Comparison of ENCODE assay signal across 10 cellular contexts in the genomic region with DNA sequence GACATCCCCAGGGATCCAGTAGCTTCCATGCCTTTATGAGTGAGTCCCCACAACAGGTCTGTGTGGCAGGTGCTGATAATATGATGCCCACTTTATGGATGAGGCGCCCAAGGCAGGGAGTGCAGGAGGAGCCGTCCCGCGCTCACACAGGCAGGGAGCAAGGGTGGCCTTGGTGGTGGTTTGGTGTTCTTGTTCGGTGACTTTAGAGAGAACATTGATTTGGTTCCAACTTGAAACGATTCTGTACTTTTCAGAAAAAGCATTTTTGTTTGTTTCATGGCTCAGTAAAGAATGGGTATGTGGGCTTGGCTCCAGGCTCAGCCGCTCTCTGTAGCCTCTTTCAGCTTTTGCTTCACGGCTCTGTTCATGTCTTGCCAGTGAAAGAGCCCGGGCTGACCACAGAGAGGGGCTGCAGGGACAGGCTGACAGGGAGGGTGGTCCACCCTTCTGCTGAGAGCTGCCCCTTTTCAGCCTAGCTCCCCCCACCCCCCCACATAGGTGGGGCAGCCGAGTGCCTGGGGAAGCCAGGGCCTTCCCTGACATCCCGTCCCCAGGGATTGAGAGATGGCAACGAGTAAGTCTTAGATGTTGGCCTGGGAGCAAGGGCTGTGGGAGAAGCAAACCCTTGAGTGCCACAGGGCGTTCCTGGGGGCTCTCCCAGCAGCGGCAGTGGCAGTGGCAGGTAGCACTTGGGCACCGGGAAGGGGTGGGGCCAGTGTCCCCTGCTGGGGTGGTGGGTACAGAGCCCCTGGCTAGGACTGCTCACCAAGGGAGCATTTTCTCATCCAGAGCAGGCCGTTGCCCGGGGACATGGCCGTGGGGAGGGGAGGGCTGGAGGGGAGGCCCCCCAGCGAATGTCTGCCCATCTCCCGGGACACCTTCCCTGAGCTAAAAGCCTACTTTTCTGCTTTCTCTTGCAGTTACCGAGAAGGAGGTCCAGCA. TPM values are rescaled to one million over a fixed set of nuclear protein-coding genes. Genes with fewer than 3 reads are reported as not detected.
A peak's percentile ranks its signal among the peaks of the same experiment; 100 is the strongest.
DNase-seq lines count a peak whose midpoint lies in the region; ATAC-seq and TF ChIP-seq lines count a peak whose summit lies in the region.
"Had no signal": no experiment of that assay in that cellular context is flagged by ENCODE, and none has a peak within 500 bp of the region (broad histone marks: within the 10 kb centered on the region; RNA-seq: fewer than 3 reads in every experiment).

No MANE protein-coding gene starts in this region.

- peaks cover 50% of the 10 kb centered on the region for H3K79me2 ChIP-seq in HCT116 (ENCODE audit: insufficient read depth, low read length)

- no peak overlapping the region for H3K4me3 Mint-ChIP-seq in type B pancreatic cell
- H3K4me3 Mint-ChIP-seq: activated naive CD8-positive, alpha-beta T cell treated with anti-CD3 and anti-CD28 coated beads, Interleukin-2, amount 50 U/mL, for 24 hours; CD8-positive, alpha-beta T cell had no signal

- H3K36me3 Mint-ChIP-seq in type B pancreatic cell, result no peaks in the 10 kb centered on the region
- H3K36me3 Mint-ChIP-seq: CD8-positive, alpha-beta T cell had no signal

- H3K27me3 Mint-ChIP-seq in type B pancreatic cell, result no peaks in the 10 kb centered on the region
- H3K27me3 Mint-ChIP-seq: activated naive CD8-positive, alpha-beta T cell treated with anti-CD3 and anti-CD28 coated beads, Interleukin-2, amount 50 U/mL, for 24 hours had no signal

- no peak overlapping the region for H3K27ac Mint-ChIP-seq in type B pancreatic cell
- H3K27ac Mint-ChIP-seq: activated naive CD8-positive, alpha-beta T cell treated with anti-CD3 and anti-CD28 coated beads, Interleukin-2, amount 50 U/mL, for 24 hours; CD8-positive, alpha-beta T cell had no signal

- TF ChIP-seq POLR2A in HCT116 (IDR thresholded peaks at IDR 0.05; ENCODE audit: borderline replicate concordance, extremely low read depth, insufficient read depth, insufficient read length), result no peak
- TF ChIP-seq POLR2A in suprapubic skin (IDR thresholded peaks at IDR 0.05), result no peak

- CTCF ChIA-PET in HCT116 (lab: Charles Lee), result no interaction called here

- in situ Hi-C loops in astrocyte of the spinal cord (cut with HindIII; ENCODE audit: low sequenced_read_pairs), result no loop called here

- H3K36me3 ChIP-seq in HCT116 (ENCODE audit: control insufficient read depth in 1 of 2, insufficient read depth in 2 of 2, low read length in 2 of 2) (no peaks in the 10 kb centered on the region), suprapubic skin (no peaks in the 10 kb centered on the region), aorta (ENCODE audit: control insufficient read depth in 1 of 2, insufficient read depth in 2 of 2, low read length in 1 of 2) (no peaks in the 10 kb centered on the region)

- POLR2A ChIA-PET in HCT116 (lab: Charles Lee), result no interaction called here

- RAD21 ChIA-PET in HCT116 (lab: Charles Lee; ENCODE audit: low non-redundant PET in 1 of 2, low total read pairs in 2 of 2, uncharacterized antibody in 2 of 2, unreplicated experiment in 2 of 2), result no interaction called here

- H3K4me3 ChIP-seq in HCT116 (replicated peaks in 1 of 2; ENCODE audit: low read depth in 1 of 2, low read length in 2 of 2), result no peak overlapping the region
- H3K4me3 ChIP-seq in astrocyte of the spinal cord (ENCODE audit: low read depth, low read length), result no peak overlapping the region
- H3K4me3 ChIP-seq in suprapubic skin, result no peak overlapping the region
- no peak overlapping the region for H3K4me3 ChIP-seq in aorta (ENCODE audit: low read length in 2 of 2)

- intact Hi-C loops in HCT116 (cut with micrococcal nuclease), result no loop called here
- intact Hi-C loops in aorta (cut with DNase I), result no loop called here

- ATAC-seq in HCT116 (peak; percentile 14; the same call in 1 of the 2 replicates), HG02763 (IDR thresholded peaks at IDR 0.05; ENCODE audit: unreplicated experiment) (no peak), aorta (ENCODE audit: low FRiP score) (no peak)
- ATAC-seq: activated naive CD8-positive, alpha-beta T cell treated with anti-CD3 and anti-CD28 coated beads, Interleukin-2, amount 50 U/mL, for 24 hours; CD8-positive, alpha-beta T cell had no signal

- no peak for TF ChIP-seq EP300 in suprapubic skin (IDR thresholded peaks at IDR 0.05)

- no peak overlapping the region for H3K27ac ChIP-seq in HCT116 (ENCODE audit: low read depth, low read length)
- H3K27ac ChIP-seq in suprapubic skin, result peak overlapping the region; percentile 37
- peak overlapping the region in 1 of 2 donors; percentile 20 for H3K27ac ChIP-seq in aorta (ENCODE audit: low read depth in 1 of 2, low read length in 2 of 2)

- H3K9me2 ChIP-seq in HCT116 (ENCODE audit: insufficient read depth), result no peaks in the 10 kb centered on the region

- H3K4me2 ChIP-seq in HCT116 (ENCODE audit: low read length), result no peak overlapping the region

- no peaks in the 10 kb centered on the region for H3K9me3 Mint-ChIP-seq in type B pancreatic cell
- H3K9me3 Mint-ChIP-seq: activated naive CD8-positive, alpha-beta T cell treated with anti-CD3 and anti-CD28 coated beads, Interleukin-2, amount 50 U/mL, for 24 hours; CD8-positive, alpha-beta T cell had no signal

- H3K4me1 Mint-ChIP-seq in type B pancreatic cell (ENCODE audit: unreplicated experiment), result peaks cover 20% of the 10 kb centered on the region
- H3K4me1 Mint-ChIP-seq: activated naive CD8-positive, alpha-beta T cell treated with anti-CD3 and anti-CD28 coated beads, Interleukin-2, amount 50 U/mL, for 24 hours had no signal

- H3K27me3 ChIP-seq in HCT116 (ENCODE audit: insufficient read depth, low read length) (no peaks in the 10 kb centered on the region), suprapubic skin (no peaks in the 10 kb centered on the region), aorta (ENCODE audit: control insufficient read depth in 1 of 2, insufficient read depth in 2 of 2, low read length in 1 of 2) (no peaks in the 10 kb centered on the region)

- H3K4me1 ChIP-seq in HCT116 (ENCODE audit: control insufficient read depth in 1 of 2, insufficient read depth in 2 of 2, low read length in 2 of 2) (no peaks in the 10 kb centered on the region), suprapubic skin (peaks cover 36% of the 10 kb centered on the region), aorta (ENCODE audit: control insufficient read depth in 1 of 2, insufficient read depth in 2 of 2, low read length in 2 of 2) (no peaks in the 10 kb centered on the region)

- TF ChIP-seq RAD21 in HCT116 (IDR thresholded peaks at IDR 0.05; ENCODE audit: low read depth), result no peak

- no peak for TF ChIP-seq CTCF in HCT116 (IDR thresholded peaks at IDR 0.05 in 2 of 3, conservative IDR thresholded peaks at IDR 0.05 in 1 of 3; ENCODE audit: borderline replicate concordance in 1 of 3, insufficient read depth in 1 of 3, low read depth in 2 of 3, low read length in 2 of 3)
- TF ChIP-seq CTCF in astrocyte of the spinal cord (IDR thresholded peaks at IDR 0.05; ENCODE audit: low read depth, low read length), result no peak
- TF ChIP-seq CTCF in suprapubic skin (IDR thresholded peaks at IDR 0.05), result no peak
- no peak for TF ChIP-seq CTCF in type B pancreatic cell (conservative IDR thresholded peaks at IDR 0.05)

- H4K20me1 ChIP-seq in HCT116 (ENCODE audit: insufficient read depth), result no peaks in the 10 kb centered on the region

- H3K9ac ChIP-seq in HCT116 (ENCODE audit: low read length), result no peak overlapping the region

- BruUV-seq in HCT116 (replicated peaks; lab: Mats Ljungman, UMichigan), result no TSS peak

- DNase-seq in HCT116 (ENCODE audit: low read depth, low spot score) (no peak), astrocyte of the spinal cord (ENCODE audit: low read depth, low spot score) (peak; percentile 47), medulla oblongata (ENCODE audit: extremely low spot score) (peak; percentile 74), suprapubic skin (ENCODE audit: low spot score in 2 of 2) (peak in 1 of 2 donors; percentile 57), MV-4-11 (lab: John Stamatoyannopoulos, UW) (no peak), type B pancreatic cell (ENCODE audit: extremely low spot score, unreplicated experiment) (no peak), aorta (no peak)
- DNase-seq: activated naive CD8-positive, alpha-beta T cell treated with anti-CD3 and anti-CD28 coated beads, Interleukin-2, amount 50 U/mL, for 24 hours; CD8-positive, alpha-beta T cell had no signal

- H3K9me3 ChIP-seq in HCT116 (ENCODE audit: control insufficient read depth in 1 of 2, insufficient read depth in 1 of 2, low read depth in 1 of 2, low read length in 2 of 2) (no peaks in the 10 kb centered on the region), suprapubic skin (no peaks in the 10 kb centered on the region), aorta (ENCODE audit: control insufficient read depth, low read length) (no peaks in the 10 kb centered on the region)

- 48% methylated on average over 15 of the region's 21 CpGs for WGBS in suprapubic skin
- WGBS in aorta, 2 donors, result 18 to 26% methylated on average over 21 of the region's 21 CpGs

- no peak overlapping the region for H2AFZ ChIP-seq in HCT116 (ENCODE audit: low read depth, low read length, poor library complexity, severe bottlenecking)

TF ChIP-seq in HCT116, 20 proteins besides CTCF, POLR2A, EP300 and RAD21 (continues in another document):
- TF ChIP-seq YY1 (IDR thresholded peaks at IDR 0.05; ENCODE audit: extremely low read depth, insufficient replicate concordance, low read depth, low read length), result no peak
- no peak for TF ChIP-seq JUND (IDR thresholded peaks at IDR 0.05)
- no peak for TF ChIP-seq SIN3A (IDR thresholded peaks at IDR 0.05; ENCODE audit: low read depth)
- no peak for TF ChIP-seq FOSL1 (IDR thresholded peaks at IDR 0.05; ENCODE audit: low read depth)
- TF ChIP-seq ELF1 (IDR thresholded peaks at IDR 0.05; ENCODE audit: borderline replicate concordance, low read depth), result no peak
- TF ChIP-seq, protein P1, sequence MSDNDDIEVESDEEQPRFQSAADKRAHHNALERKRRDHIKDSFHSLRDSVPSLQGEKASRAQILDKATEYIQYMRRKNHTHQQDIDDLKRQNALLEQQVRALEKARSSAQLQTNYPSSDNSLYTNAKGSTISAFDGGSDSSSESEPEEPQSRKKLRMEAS (IDR thresholded peaks at IDR 0.05), result no peak
- no peak for TF ChIP-seq EZH2 (IDR thresholded peaks at IDR 0.05)
- no peak for TF ChIP-seq ZNF274 (IDR thresholded peaks at IDR 0.05; ENCODE audit: low read depth, low read length)
- no peak for TF ChIP-seq CEBPB (IDR thresholded peaks at IDR 0.05; ENCODE audit: low read depth)
- TF ChIP-seq ZFX (IDR thresholded peaks at IDR 0.05), result no peak
- TF ChIP-seq EZH2phosphoT487 (IDR thresholded peaks at IDR 0.05; ENCODE audit: borderline replicate concordance), result no peak
- no peak for TF ChIP-seq EGR1 (IDR thresholded peaks at IDR 0.05; ENCODE audit: low read depth)
- TF ChIP-seq SP1 (IDR thresholded peaks at IDR 0.05; ENCODE audit: low read depth), result no peak
- no peak for TF ChIP-seq CBX3 (IDR thresholded peaks at IDR 0.05; ENCODE audit: low read depth)

RNA-seq across cellular contexts. Expression of gene NCS1, which starts 28.1 kb away (rescaled TPM):
- 68.7 TPM for total RNA-seq in HCT116 (2021; ENCODE audit: unreplicated experiment)
- polyA plus RNA-seq in HCT116 (2012), result 26.6 and 30.0 TPM in 2 replicates
- 10 to 100 TPM; 11.6 to 32.5 (median 24.3) TPM for total RNA-seq in suprapubic skin
- total RNA-seq in type B pancreatic cell (ENCODE audit: low replicate concordance), result 22.2 and 32.8 TPM in 2 replicates
- total RNA-seq in aorta, result 100 to 1,000 TPM in 1 of 2 donors, 10 to 100 TPM in 1; 72.1 to 171 TPM
- 10 to 100 TPM; 21.3 to 22.8 TPM for polyA plus RNA-seq in aorta

Comparison
In these comparisons a context has a peak if more than half of its experiments do, and no peak if none do; other contexts are left out.
1. DNase-seq: peak in astrocyte of the spinal cord (single experiment) and medulla oblongata (single experiment); none in HCT116 (single experiment), MV-4-11 (single experiment), type B pancreatic cell (single experiment) and aorta (0 of 2).